Comparison of ENCODE assay signal across 12 cellular contexts in the genomic region with DNA sequence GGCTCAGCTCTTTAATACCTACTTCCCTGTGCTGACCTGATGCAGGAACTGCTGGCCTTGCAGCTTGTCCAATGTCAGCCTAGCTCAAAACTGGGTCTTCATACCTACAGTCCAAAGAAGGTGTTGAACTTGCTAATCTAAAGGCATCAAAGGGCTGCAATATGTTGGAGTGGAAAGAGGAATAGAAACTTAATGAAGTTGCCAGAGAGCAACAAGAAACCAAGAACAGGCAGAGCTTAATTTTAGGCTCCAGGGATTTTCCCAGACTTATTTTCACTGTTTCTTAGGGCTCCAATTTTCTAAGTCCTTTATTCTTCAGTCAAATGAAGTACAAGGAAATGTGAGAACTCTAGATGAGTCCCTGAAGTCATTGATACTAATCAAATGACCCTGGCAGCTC. TPM values are rescaled to one million over a fixed set of nuclear protein-coding genes. Genes with fewer than 3 reads are reported as not detected.
DNase-seq lines count a peak whose midpoint lies in the region; ATAC-seq, FAIRE-seq and TF ChIP-seq lines count a peak whose summit lies in the region.
"Had no signal": no experiment of that assay in that cellular context is flagged by ENCODE, and none has a peak within 500 bp of the region (broad histone marks: within the 10 kb centered on the region; RNA-seq: fewer than 3 reads in every experiment).

No MANE protein-coding gene starts in this region.

- DNase-seq in GM12892 (ENCODE audit: insufficient read length) (no peak), T-helper 17 cell (no peak), DMS153 (lab: John Stamatoyannopoulos, UW) (no peak), COLO829 (ENCODE audit: low spot score) (no peak), NCI-H1105 treated with DMSO at 0.1 percent for 48 hours (lab: John Stamatoyannopoulos, UW) (no peak)
- DNase-seq: heart right ventricle; Right ventricle myocardium superior; stimulated activated CD4-positive, alpha-beta T cell treated with anti-CD3 and anti-CD28 coated beads, Interleukin-4, amount 100 ng/mL, for 4 hours had no signal

- H3K27ac Mint-ChIP-seq in T-helper 17 cell = peak overlapping the region; percentile 61
- H3K27ac Mint-ChIP-seq: stimulated activated naive CD8-positive, alpha-beta T cell treated with anti-CD3 and anti-CD28 coated beads, Interleukin-15, Interleukin-2, amounts not matched to agents 100 ng/mL and 50 ng/mL, for 24 hours had no signal

- H3K27me3 Mint-ChIP-seq in T-helper 17 cell = no peaks in the 10 kb centered on the region
- H3K27me3 Mint-ChIP-seq: stimulated activated naive CD8-positive, alpha-beta T cell treated with anti-CD3 and anti-CD28 coated beads, Interleukin-15, Interleukin-2, amounts not matched to agents 100 ng/mL and 50 ng/mL, for 24 hours had no signal

- H3K4me3 Mint-ChIP-seq in T-helper 17 cell = no peak overlapping the region
- H3K4me3 Mint-ChIP-seq: stimulated activated naive CD8-positive, alpha-beta T cell treated with anti-CD3 and anti-CD28 coated beads, Interleukin-15, Interleukin-2, amounts not matched to agents 100 ng/mL and 50 ng/mL, for 24 hours had no signal

- peak; percentile 56 for ATAC-seq in GM21390 (IDR thresholded peaks at IDR 0.05; ENCODE audit: unreplicated experiment)
- peak; percentile 74 for ATAC-seq in HG03378 (IDR thresholded peaks at IDR 0.05; ENCODE audit: unreplicated experiment)
- ATAC-seq in T-helper 17 cell = no peak
- ATAC-seq in GM19023 (IDR thresholded peaks at IDR 0.05; ENCODE audit: unreplicated experiment) = no peak
- ATAC-seq: heart right ventricle had no signal

- peak; percentile 84 for FAIRE-seq in GM12892 (lab: Jason Lieb, UNC)

- H3K4me1 Mint-ChIP-seq in T-helper 17 cell = peaks cover 4% of the 10 kb centered on the region

- H3K36me3 Mint-ChIP-seq in T-helper 17 cell (ENCODE audit: low read depth) = no peaks in the 10 kb centered on the region

- no peaks in the 10 kb centered on the region for H3K9me3 ChIP-seq in T-helper 17 cell (ENCODE audit: control insufficient read depth, low read length, poor library complexity, severe bottlenecking)

- TF ChIP-seq POLR2A in GM12892 (IDR thresholded peaks at IDR 0.05; ENCODE audit: low read depth, low read length) = 0 out of 2 replicates have a peak, but pooled peaks have one; percentile 24

RNA-seq across cellular contexts. Expression of a gene that starts 17.6 kb away (rescaled TPM):
- polyA plus RNA-seq in GM12892 (2012; ENCODE audit: missing spikeins) = 16.6 TPM
- total RNA-seq in T-helper 17 cell = 10 to 100 TPM; 38.8 to 39.4 TPM

Comparison
In these comparisons a context has a peak if more than half of its experiments do, and no peak if none do; other contexts are left out.
1. ATAC-seq: peak in GM21390 (single experiment) and HG03378 (single experiment); none in T-helper 17 cell (single experiment) and GM19023 (single experiment).